ENCODE assay signal across 21 cellular contexts in the genomic region with DNA sequence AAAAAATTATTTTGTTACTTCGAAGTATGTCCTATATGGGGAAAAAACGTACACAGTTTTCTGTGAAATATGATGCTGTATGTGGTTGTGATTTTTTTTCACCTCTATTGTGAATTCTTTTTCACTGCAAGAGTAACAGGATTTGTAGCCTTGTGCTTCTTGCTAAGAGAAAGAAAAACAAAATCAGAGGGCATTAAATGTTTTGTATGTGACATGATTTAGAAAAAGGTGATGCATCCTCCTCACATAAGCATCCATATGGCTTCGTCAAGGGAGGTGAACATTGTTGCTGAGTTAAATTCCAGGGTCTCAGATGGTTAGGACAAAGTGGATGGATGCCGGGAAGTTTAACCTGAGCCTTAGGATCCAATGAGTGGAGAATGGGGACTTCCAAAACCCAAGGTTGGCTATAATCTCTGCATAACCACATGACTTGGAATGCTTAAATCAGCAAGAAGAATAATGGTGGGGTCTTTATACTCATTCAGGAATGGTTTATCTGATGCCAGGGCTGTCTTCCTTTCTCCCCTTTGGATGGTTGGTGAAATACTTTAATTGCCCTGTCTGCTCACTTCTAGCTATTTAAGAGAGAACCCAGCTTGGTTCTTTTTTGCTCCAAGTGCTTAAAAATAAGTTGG. TPM values are rescaled to one million over a fixed set of nuclear protein-coding genes. Genes with fewer than 3 reads are reported as not detected.
DNase-seq lines count a peak whose midpoint lies in the region; ATAC-seq and TF ChIP-seq lines count a peak whose summit lies in the region.
"Had no signal": no experiment of that assay in that cellular context is flagged by ENCODE, and none has a peak within 500 bp of the region (broad histone marks: within the 10 kb centered on the region; RNA-seq: fewer than 3 reads in every experiment).

No MANE protein-coding gene starts in this region.

- no peaks in the 10 kb centered on the region for H3K36me3 ChIP-seq in SK-N-SH (replicated peaks in 1 of 2; ENCODE audit: control insufficient read depth in 1 of 2, insufficient read depth in 2 of 2, low read length in 1 of 2)
- no peaks in the 10 kb centered on the region for H3K36me3 ChIP-seq in prostate gland
- H3K36me3 ChIP-seq in heart left ventricle, result no peaks in the 10 kb centered on the region
- H3K36me3 ChIP-seq: BE2C; BLaER1 treated with 17β-estradiol and CSF1 and Interleukin-3, amounts not matched to agents 10 nM and 100 nM had no signal

- H3K36me3 Mint-ChIP-seq in activated CD4-positive, alpha-beta T cell treated with anti-CD3 and anti-CD28 coated beads, Interleukin-2, amount 10 ng/mL, durations not matched to agents 24 days and 14 days (ENCODE audit: low read depth), result no peaks in the 10 kb centered on the region
- H3K36me3 Mint-ChIP-seq: CD14-positive monocyte had no signal

- intact Hi-C loops in prostate gland (cut with DNase I), result no loop called here
- intact Hi-C loops in heart left ventricle (cut with DNase I), result no loop called here
- intact Hi-C loops in activated CD4-positive, alpha-beta T cell treated with anti-CD3 and anti-CD28 coated beads, Interleukin-2, amount 10 ng/mL, durations not matched to agents 24 days and 14 days (cut with micrococcal nuclease), result loop anchor here (10.0 kb wide), 1 partner anchor 636 kb away; no protein-coding TSS in a partner anchor

- TF ChIP-seq RAD21 in SK-N-SH (IDR thresholded peaks at IDR 0.05; ENCODE audit: low read length), result no peak

- POLR2A ChIA-PET in SK-N-SH (lab: Yijun Ruan, JAX), result no interaction called here

- peaks cover 67% of the 10 kb centered on the region for H3K27me3 Mint-ChIP-seq in activated CD4-positive, alpha-beta T cell treated with anti-CD3 and anti-CD28 coated beads, Interleukin-2, amount 10 ng/mL, durations not matched to agents 24 days and 14 days

- no peaks in the 10 kb centered on the region for H3K4me1 Mint-ChIP-seq in activated CD4-positive, alpha-beta T cell treated with anti-CD3 and anti-CD28 coated beads, Interleukin-2, amount 10 ng/mL, durations not matched to agents 24 days and 14 days
- H3K4me1 Mint-ChIP-seq: CD8-positive, alpha-beta memory T cell had no signal

- TF ChIP-seq CTCF in SK-N-SH (IDR thresholded peaks at IDR 0.05), result no peak
- TF ChIP-seq CTCF in VCaP (conservative IDR thresholded peaks at IDR 0.05), result no peak
- TF ChIP-seq CTCF in prostate gland (IDR thresholded peaks at IDR 0.05), result no peak
- TF ChIP-seq CTCF in heart left ventricle (IDR thresholded peaks at IDR 0.05), result no peak

- DNase-seq in SK-N-SH (no peak), prostate gland (ENCODE audit: low spot score) (no peak), heart left ventricle (no peak)
- no peak for DNase-seq in activated CD4-positive, alpha-beta T cell treated with anti-CD3 and anti-CD28 coated beads, Interleukin-2, amount 10 ng/mL, durations not matched to agents 24 days and 14 days
- DNase-seq: ACHN; AML-193; BE2C; CD4-positive, alpha-beta T cell; CD8-positive, alpha-beta memory T cell; DMS53; DMS79 treated with DMSO at 0.1 percent for 48 hours; GF-D8; H9 had no signal

- no peak overlapping the region for H3K4me2 ChIP-seq in SK-N-SH
- H3K4me2 ChIP-seq: BLaER1 treated with 17β-estradiol and CSF1 and Interleukin-3, amounts not matched to agents 10 nM and 100 nM; GM23338 had no signal

- no peak overlapping the region for H3K9ac ChIP-seq in SK-N-SH
- H3K9ac ChIP-seq: BLaER1 treated with 17β-estradiol and CSF1 and Interleukin-3, amounts not matched to agents 10 nM and 100 nM had no signal

- 48% methylated on average over 4 of the region's 4 CpGs for WGBS in SK-N-SH (ENCODE audit: low lambda C conversion rate)
- 85% methylated on average over 4 of the region's 4 CpGs for WGBS in prostate gland
- WGBS in heart left ventricle, 4 donors, result 80 to 90% (median 87%) methylated on average over 4 of the region's 4 CpGs

- H3F3A ChIP-seq in SK-N-SH (replicated peaks; ENCODE audit: insufficient read depth), result no peaks in the 10 kb centered on the region

- ATAC-seq in SK-N-SH treated with all-trans-retinoic acid at 6 μM for 48 hours (no peak), heart left ventricle (no peak)
- ATAC-seq: GM23338, HCT116 had no signal

- H3K27ac ChIP-seq in SK-N-SH (ENCODE audit: low read depth in 2 of 2, low read length in 1 of 2), result no peak overlapping the region
- peak overlapping the region; percentile 94 for H3K27ac ChIP-seq in VCaP
- H3K27ac ChIP-seq in prostate gland, result peak overlapping the region; percentile 40 to 90
- H3K27ac ChIP-seq in heart left ventricle, result no peak overlapping the region
- H3K27ac ChIP-seq: BLaER1 treated with 17β-estradiol and CSF1 and Interleukin-3, amounts not matched to agents 10 nM and 100 nM had no signal

- no peaks in the 10 kb centered on the region for H3K9me3 Mint-ChIP-seq in activated CD4-positive, alpha-beta T cell treated with anti-CD3 and anti-CD28 coated beads, Interleukin-2, amount 10 ng/mL, durations not matched to agents 24 days and 14 days
- H3K9me3 Mint-ChIP-seq: CD4-positive, alpha-beta T cell; CD8-positive, alpha-beta memory T cell; GM23338; H9 had no signal

- H3K9me2 ChIP-seq in SK-N-SH, result no peaks in the 10 kb centered on the region; the same call in 1 of the 2 replicates

- H4K20me1 ChIP-seq in SK-N-SH (ENCODE audit: insufficient read depth), result no peaks in the 10 kb centered on the region
- H4K20me1 ChIP-seq: BLaER1 treated with 17β-estradiol and CSF1 and Interleukin-3, amounts not matched to agents 10 nM and 100 nM had no signal

- H3K4me3 ChIP-seq in SK-N-SH (ENCODE audit: low read depth in 2 of 2, low read length in 1 of 2), result no peak overlapping the region
- H3K4me3 ChIP-seq in prostate gland, result no peak overlapping the region
- H3K4me3 ChIP-seq in heart left ventricle, result no peak overlapping the region
- H3K4me3 ChIP-seq: BLaER1 treated with 17β-estradiol and CSF1 and Interleukin-3, amounts not matched to agents 10 nM and 100 nM; GM23338 had no signal

- peaks cover 0 to 9% of the 10 kb centered on the region in 2 experiments; a peak in 1 of 4 replicates for H3K4me1 ChIP-seq in SK-N-SH (ENCODE audit: control insufficient read depth in 1 of 2, insufficient read depth in 2 of 2, low read depth in 1 of 2, low read length in 1 of 2)
- H3K4me1 ChIP-seq in prostate gland (replicated peaks), result peaks cover 4% of the 10 kb centered on the region
- peaks cover 0 to 1% (median 0%) of the 10 kb centered on the region in 12 donors for H3K4me1 ChIP-seq in heart left ventricle
- H3K4me1 ChIP-seq: BE2C had no signal

- H3K9me3 ChIP-seq in SK-N-SH (no peaks in the 10 kb centered on the region), prostate gland (no peaks in the 10 kb centered on the region), heart left ventricle (no peaks in the 10 kb centered on the region)
- H3K9me3 ChIP-seq: BE2C; BLaER1 treated with 17β-estradiol and CSF1 and Interleukin-3, amounts not matched to agents 10 nM and 100 nM had no signal

- no peak overlapping the region for H3K4me3 Mint-ChIP-seq in activated CD4-positive, alpha-beta T cell treated with anti-CD3 and anti-CD28 coated beads, Interleukin-2, amount 10 ng/mL, durations not matched to agents 24 days and 14 days
- H3K4me3 Mint-ChIP-seq: CD14-positive monocyte; CD4-positive, alpha-beta T cell; CD8-positive, alpha-beta memory T cell; GM23338; H9 had no signal

- no peak for TF ChIP-seq EP300 in SK-N-SH (IDR thresholded peaks at IDR 0.05; ENCODE audit: borderline replicate concordance in 1 of 2, low read depth in 1 of 2, low read length in 1 of 2)

- CTCF ChIA-PET in SK-N-SH (lab: Yijun Ruan, JAX), result interaction anchor here (0.7 kb wide), 1 partner anchor 19 kb away, joined by 3 read pairs; no protein-coding TSS in a partner anchor

- H2AFZ ChIP-seq in SK-N-SH (ENCODE audit: low read depth), result no peak overlapping the region

- no peak overlapping the region for H3K27ac Mint-ChIP-seq in activated CD4-positive, alpha-beta T cell treated with anti-CD3 and anti-CD28 coated beads, Interleukin-2, amount 10 ng/mL, durations not matched to agents 24 days and 14 days
- H3K27ac Mint-ChIP-seq: CD14-positive monocyte; CD4-positive, alpha-beta T cell; CD8-positive, alpha-beta memory T cell; GM23338; H9 had no signal

- no peaks in the 10 kb centered on the region; the same call in 1 of the 2 replicates for H3K27me3 ChIP-seq in SK-N-SH (ENCODE audit: insufficient read depth)
- no peaks in the 10 kb centered on the region for H3K27me3 ChIP-seq in prostate gland (replicated peaks; ENCODE audit: insufficient read depth)
- no peaks in the 10 kb centered on the region for H3K27me3 ChIP-seq in heart left ventricle
- H3K27me3 ChIP-seq: BE2C; BLaER1 treated with 17β-estradiol and CSF1 and Interleukin-3, amounts not matched to agents 10 nM and 100 nM had no signal

- H3K79me2 ChIP-seq in SK-N-SH (ENCODE audit: insufficient read depth), result no peaks in the 10 kb centered on the region

- no peak for TF ChIP-seq POLR2A in prostate gland (IDR thresholded peaks at IDR 0.05)
- TF ChIP-seq POLR2A in heart left ventricle (IDR thresholded peaks at IDR 0.05), result no peak

TF ChIP-seq in SK-N-SH treated with all-trans-retinoic acid at 6 μM for 48 hours, 23 proteins besides CTCF, POLR2A, EP300 and RAD21 (continues in another document):
- TF ChIP-seq CSDC2 (CRISPR knock-in tag; IDR thresholded peaks at IDR 0.05) (peak; percentile 100; the same call in 1 of the 2 replicates), ZFP3 (CRISPR knock-in tag; IDR thresholded peaks at IDR 0.05) (no peak), ZC3H10 (CRISPR knock-in tag; IDR thresholded peaks at IDR 0.05) (no peak)

TF ChIP-seq in SK-N-SH, 30 proteins besides CTCF, POLR2A, EP300 and RAD21 (continues in another document):
- TF ChIP-seq GATA2 (CRISPR knock-in tag; IDR thresholded peaks at IDR 0.05), result no peak
- TF ChIP-seq, protein P1, sequence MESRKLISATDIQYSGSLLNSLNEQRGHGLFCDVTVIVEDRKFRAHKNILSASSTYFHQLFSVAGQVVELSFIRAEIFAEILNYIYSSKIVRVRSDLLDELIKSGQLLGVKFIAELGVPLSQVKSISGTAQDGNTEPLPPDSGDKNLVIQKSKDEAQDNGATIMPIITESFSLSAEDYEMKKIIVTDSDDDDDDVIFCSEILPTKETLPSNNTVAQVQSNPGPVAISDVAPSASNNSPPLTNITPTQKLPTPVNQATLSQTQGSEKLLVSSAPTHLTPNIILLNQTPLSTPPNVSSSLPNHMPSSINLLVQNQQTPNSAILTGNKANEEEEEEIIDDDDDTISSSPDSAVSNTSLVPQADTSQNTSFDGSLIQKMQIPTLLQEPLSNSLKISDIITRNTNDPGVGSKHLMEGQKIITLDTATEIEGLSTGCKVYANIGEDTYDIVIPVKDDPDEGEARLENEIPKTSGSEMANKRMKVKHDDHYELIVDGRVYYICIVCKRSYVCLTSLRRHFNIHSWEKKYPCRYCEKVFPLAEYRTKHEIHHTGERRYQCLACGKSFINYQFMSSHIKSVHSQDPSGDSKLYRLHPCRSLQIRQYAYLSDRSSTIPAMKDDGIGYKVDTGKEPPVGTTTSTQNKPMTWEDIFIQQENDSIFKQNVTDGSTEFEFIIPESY (IDR thresholded peaks at IDR 0.05; ENCODE audit: borderline replicate concordance, low read depth), result no peak

RNA-seq across cellular contexts. Expression of a gene that starts 38.3 kb away (rescaled TPM):
- polyA plus RNA-seq in SK-N-SH (2012; rRNA removed) (not detected in 2 replicates), heart left ventricle (under 1 TPM; 0.26 to 0.50 TPM)
- not detected in 2 replicates for polyA plus RNA-seq in SK-N-SH (2012; cell fraction: cytosol; rRNA removed)
- polyA plus RNA-seq in SK-N-SH (2012; cell fraction: nucleus; rRNA removed), result not detected in 2 replicates
- total RNA-seq in prostate gland (100 to 1,000 TPM; 164 to 332 TPM), heart left ventricle (1 to 10 TPM in 2 of 9 donors, under 1 TPM in 7; 0.19 to 1.9 (median 0.71) TPM)
- not detected in 2 replicates for total RNA-seq in activated CD4-positive, alpha-beta T cell treated with anti-CD3 and anti-CD28 coated beads, Interleukin-2, amount 10 ng/mL, durations not matched to agents 24 days and 14 days
- total RNA-seq: CD4-positive, alpha-beta T cell; G401; GM23338; H4; H9 had no signal
- polyA plus RNA-seq: CD8-positive, alpha-beta memory T cell; GM23338 had no signal

Comparison
In these comparisons a context has a peak if more than half of its experiments do, and no peak if none do; other contexts are left out.
1. H3K27ac ChIP-seq: peak in VCaP (single experiment) and prostate gland (2 of 2); none in SK-N-SH (0 of 2) and heart left ventricle (0 of 12).
2. RNA of a gene that starts 38.3 kb away (total RNA-seq): 164 to 332 TPM in prostate gland; 0.19 to 1.9 TPM in heart left ventricle and not detected in activated CD4-positive, alpha-beta T cell treated with anti-CD3 and anti-CD28 coated beads, Interleukin-2, amount 10 ng/mL, durations not matched to agents 24 days and 14 days; every median in the first group is over 10 times any median in the second.